ENCODE assay signal across 1 cellular context in the genomic region with DNA sequence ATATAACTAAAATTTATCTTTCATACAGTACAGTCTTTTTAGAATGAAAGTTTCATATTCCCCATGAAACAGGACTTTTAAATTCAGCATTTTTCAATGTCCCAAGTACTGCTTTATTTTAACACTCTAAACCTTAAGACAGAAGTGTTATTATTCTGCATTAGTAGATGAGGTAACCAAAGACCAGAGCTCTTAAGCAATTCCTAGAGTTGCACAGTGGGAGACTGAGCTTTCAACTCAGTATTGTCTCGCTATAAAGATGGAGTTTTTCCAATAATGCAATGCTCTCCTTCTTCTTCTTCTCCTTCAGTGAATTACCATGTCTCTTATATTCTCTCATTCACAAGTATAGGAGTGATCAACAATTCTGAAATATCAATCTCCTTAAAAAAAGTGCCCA.
TF ChIP-seq lines count a peak whose summit lies in the region.

No MANE protein-coding gene starts in this region.

TF ChIP-seq in SK-N-SH, 30 proteins besides CTCF, POLR2A, EP300 and RAD21 (continued from another document):
- TF ChIP-seq USF2 (IDR thresholded peaks at IDR 0.05; ENCODE audit: borderline replicate concordance, low read depth, low read length): no peak
- TF ChIP-seq EZH2phosphoT487 (IDR thresholded peaks at IDR 0.05; ENCODE audit: borderline replicate concordance, low read depth): no peak
- no peak for TF ChIP-seq FOXM1 (IDR thresholded peaks at IDR 0.05; ENCODE audit: low read depth)
- no peak for TF ChIP-seq NFIC (IDR thresholded peaks at IDR 0.05; ENCODE audit: borderline replicate concordance)
- no peak for TF ChIP-seq GATA2 (CRISPR knock-in tag; IDR thresholded peaks at IDR 0.05)
- no peak for TF ChIP-seq SMC3 (IDR thresholded peaks at IDR 0.05; ENCODE audit: low read depth, low read length)
- TF ChIP-seq TCF12 (IDR thresholded peaks at IDR 0.05): no peak
- no peak for TF ChIP-seq RXRA (IDR thresholded peaks at IDR 0.05; ENCODE audit: borderline replicate concordance, low read depth)
- TF ChIP-seq, protein P1, sequence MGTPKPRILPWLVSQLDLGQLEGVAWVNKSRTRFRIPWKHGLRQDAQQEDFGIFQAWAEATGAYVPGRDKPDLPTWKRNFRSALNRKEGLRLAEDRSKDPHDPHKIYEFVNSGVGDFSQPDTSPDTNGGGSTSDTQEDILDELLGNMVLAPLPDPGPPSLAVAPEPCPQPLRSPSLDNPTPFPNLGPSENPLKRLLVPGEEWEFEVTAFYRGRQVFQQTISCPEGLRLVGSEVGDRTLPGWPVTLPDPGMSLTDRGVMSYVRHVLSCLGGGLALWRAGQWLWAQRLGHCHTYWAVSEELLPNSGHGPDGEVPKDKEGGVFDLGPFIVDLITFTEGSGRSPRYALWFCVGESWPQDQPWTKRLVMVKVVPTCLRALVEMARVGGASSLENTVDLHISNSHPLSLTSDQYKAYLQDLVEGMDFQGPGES (IDR thresholded peaks at IDR 0.05; ENCODE audit: low read depth, low read length): no peak
- no peak for TF ChIP-seq YY1 (IDR thresholded peaks at IDR 0.05; ENCODE audit: low read depth)
- TF ChIP-seq, protein P2, sequence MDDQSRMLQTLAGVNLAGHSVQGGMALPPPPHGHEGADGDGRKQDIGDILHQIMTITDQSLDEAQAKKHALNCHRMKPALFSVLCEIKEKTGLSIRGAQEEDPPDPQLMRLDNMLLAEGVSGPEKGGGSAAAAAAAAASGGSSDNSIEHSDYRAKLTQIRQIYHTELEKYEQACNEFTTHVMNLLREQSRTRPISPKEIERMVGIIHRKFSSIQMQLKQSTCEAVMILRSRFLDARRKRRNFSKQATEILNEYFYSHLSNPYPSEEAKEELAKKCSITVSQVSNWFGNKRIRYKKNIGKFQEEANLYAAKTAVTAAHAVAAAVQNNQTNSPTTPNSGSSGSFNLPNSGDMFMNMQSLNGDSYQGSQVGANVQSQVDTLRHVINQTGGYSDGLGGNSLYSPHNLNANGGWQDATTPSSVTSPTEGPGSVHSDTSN (IDR thresholded peaks at IDR 0.05): no peak
- no peak for TF ChIP-seq USF1 (IDR thresholded peaks at IDR 0.05; ENCODE audit: borderline replicate concordance, low read depth)
- no peak for TF ChIP-seq NRF1 (IDR thresholded peaks at IDR 0.05; ENCODE audit: low read depth, low read length)
- no peak for TF ChIP-seq RFX5 (IDR thresholded peaks at IDR 0.05; ENCODE audit: low read length)
- TF ChIP-seq CHD2 (IDR thresholded peaks at IDR 0.05; ENCODE audit: low read length, partially characterized antibody): no peak
- no peak for TF ChIP-seq JUND (IDR thresholded peaks at IDR 0.05)
